1 cellular context compared by ENCODE assay signal in genomic region chr1:90821793-90822359, GRCh38.
TF ChIP-seq lines count a peak whose summit lies in the region.

No MANE protein-coding gene starts in this region.

TF ChIP-seq in HepG2, 621 proteins besides CTCF, POLR2A, EP300 and RAD21:
- no peak for TF ChIP-seq MIER3 (CRISPR knock-in tag; IDR thresholded peaks at IDR 0.05; ENCODE audit: borderline replicate concordance)
- TF ChIP-seq CREB1 (IDR thresholded peaks at IDR 0.05) = 0 out of 2 replicates have a peak, but pooled peaks have one; percentile 12
- no peak for TF ChIP-seq CREB1 (CRISPR knock-in tag; IDR thresholded peaks at IDR 0.05)
- TF ChIP-seq SUZ12 (IDR thresholded peaks at IDR 0.05; ENCODE audit: low read depth, low read length) = no peak
- TF ChIP-seq ELF3 (CRISPR knock-in tag; IDR thresholded peaks at IDR 0.05) = no peak
- 0 out of 2 replicates have a peak, but pooled peaks have one; percentile 50 for TF ChIP-seq LCORL (IDR thresholded peaks at IDR 0.05)
- TF ChIP-seq LCORL (CRISPR knock-in tag; IDR thresholded peaks at IDR 0.05) = no peak
- no peak for TF ChIP-seq ZNF318 (CRISPR knock-in tag; IDR thresholded peaks at IDR 0.05)
- no peak for TF ChIP-seq ZNF484 (CRISPR knock-in tag; IDR thresholded peaks at IDR 0.05; ENCODE audit: borderline replicate concordance, low read depth)
- TF ChIP-seq ATF7 (IDR thresholded peaks at IDR 0.05) = peak; percentile 17; the same call in 1 of the 2 replicates
- TF ChIP-seq ATF7 (CRISPR knock-in tag; IDR thresholded peaks at IDR 0.05) = no peak
